In genomic region chr18:31825772-31826171, GRCh38 we compare ENCODE assay signal across 30 cellular contexts.
DNase-seq lines count a peak whose midpoint lies in the region; ATAC-seq and TF ChIP-seq lines count a peak whose summit lies in the region.
"Had no signal": no experiment of that assay in that cellular context is flagged by ENCODE, and none has a peak within 500 bp of the region (broad histone marks: within the 10 kb centered on the region; RNA-seq: fewer than 3 reads in every experiment).

No MANE protein-coding gene starts in this region.

- ATAC-seq in HG02798 (IDR thresholded peaks at IDR 0.05; ENCODE audit: poor library complexity, unreplicated experiment): peak; percentile 56
- peak; percentile 71 for ATAC-seq in stimulated activated memory B cell treated with anti-CD40 and anti-IgM and Interleukin-4, amounts not matched to agents 10 μg/mL and 1 μg/mL and 100 μg/mL, for 72 hours
- ATAC-seq in stimulated activated effector memory CD8-positive, alpha-beta T cell treated with anti-CD3 and anti-CD28 coated beads, Interleukin-12 subunit alpha, Interleukin-12 subunit beta, amount 100 ng/mL, for 72 hours: no peak
- ATAC-seq in HG03457 (IDR thresholded peaks at IDR 0.05; ENCODE audit: unreplicated experiment): no peak
- ATAC-seq in GM21526 (IDR thresholded peaks at IDR 0.05; ENCODE audit: low FRiP score, unreplicated experiment): no peak
- ATAC-seq: activated CD4-positive, CD25-positive, alpha-beta regulatory T cell treated with anti-CD3 and anti-CD28 coated beads, Interleukin-2, amount 50 U/mL, for 24 hours; effector memory CD8-positive, alpha-beta T cell; naive thymus-derived CD8-positive, alpha-beta T cell had no signal

- H3K36me3 ChIP-seq in OCI-LY3 (replicated peaks; ENCODE audit: low read depth, low read length) (peaks cover 23% of the 10 kb centered on the region), iPS-15b (ENCODE audit: control insufficient read depth, insufficient read depth, low read length) (no peaks in the 10 kb centered on the region)
- H3K36me3 ChIP-seq: SJCRH30, uterus had no signal

- H3K4me3 Mint-ChIP-seq in stimulated activated memory B cell treated with anti-CD40 and anti-IgM and Interleukin-4, amounts not matched to agents 10 μg/mL and 1 μg/mL and 100 μg/mL, for 72 hours: no peak overlapping the region
- H3K4me3 Mint-ChIP-seq in stimulated activated effector memory CD8-positive, alpha-beta T cell treated with anti-CD3 and anti-CD28 coated beads, Interleukin-12 subunit alpha, Interleukin-12 subunit beta, amount 100 ng/mL, for 72 hours: no peak overlapping the region
- H3K4me3 Mint-ChIP-seq: activated naive CD8-positive, alpha-beta T cell; effector memory CD8-positive, alpha-beta T cell; naive thymus-derived CD8-positive, alpha-beta T cell had no signal

- no peak overlapping the region for H3K27ac ChIP-seq in OCI-LY3 (ENCODE audit: low read length)
- H3K27ac ChIP-seq: C4-2B, psoas muscle, sigmoid colon, SJCRH30, thoracic aorta, uterus had no signal

- no peaks in the 10 kb centered on the region for H3K9me3 ChIP-seq in OCI-LY3 (ENCODE audit: insufficient read depth, low read length)
- H3K9me3 ChIP-seq in iPS-15b (ENCODE audit: control insufficient read depth, insufficient read depth, low read length): no peaks in the 10 kb centered on the region
- H3K9me3 ChIP-seq: psoas muscle, sigmoid colon, SJCRH30, thoracic aorta, uterus had no signal

- H3K4me3 ChIP-seq in OCI-LY3 (ENCODE audit: low read length) (no peak overlapping the region), iPS-15b (ENCODE audit: low read depth, low read length) (peak overlapping the region; percentile 28)
- H3K4me3 ChIP-seq: psoas muscle, sigmoid colon, SJCRH30, thoracic aorta, uterus had no signal

- H3K4me2 ChIP-seq in OCI-LY3 (ENCODE audit: low read length): peak overlapping the region; percentile 15; the same call in 1 of the 2 replicates

- H4K20me1 ChIP-seq in OCI-LY3 (ENCODE audit: insufficient read depth, low read length): no peaks in the 10 kb centered on the region

- H3K4me1 Mint-ChIP-seq in stimulated activated memory B cell treated with anti-CD40 and anti-IgM and Interleukin-4, amounts not matched to agents 10 μg/mL and 1 μg/mL and 100 μg/mL, for 72 hours: peaks cover 23% of the 10 kb centered on the region
- no peaks in the 10 kb centered on the region for H3K4me1 Mint-ChIP-seq in stimulated activated effector memory CD8-positive, alpha-beta T cell treated with anti-CD3 and anti-CD28 coated beads, Interleukin-12 subunit alpha, Interleukin-12 subunit beta, amount 100 ng/mL, for 72 hours

- H3K9ac ChIP-seq in OCI-LY3 (ENCODE audit: low read length) (no peak overlapping the region), iPS-15b (ENCODE audit: low read depth, low read length) (peak overlapping the region; percentile 28)

- DNase-seq in stimulated activated effector memory CD8-positive, alpha-beta T cell treated with anti-CD3 and anti-CD28 coated beads, Interleukin-12 subunit alpha, Interleukin-12 subunit beta, amount 100 ng/mL, for 72 hours (ENCODE audit: low spot score in 2 of 2): no peak
- DNase-seq: activated T-cell treated with anti-CD3 and anti-CD28 coated beads for 4 hours; cortex of kidney; DMS79; effector memory CD8-positive, alpha-beta T cell; foreskin fibroblast; GOT3; head of caudate nucleus; kidney; naive thymus-derived CD8-positive, alpha-beta T cell; NCI-H2081; NCI-H510A treated with DMSO at 0.1 percent for 48 hours; occipital lobe; psoas muscle; sigmoid colon; SJCRH30; stimulated activated CD4-positive, alpha-beta T cell treated with anti-CD3 and anti-CD28 coated beads, Interleukin-4, amount 100 ng/mL, for 24 hours; stimulated activated naive CD4-positive, alpha-beta T cell; T-helper 1 cell; uterus had no signal

- H3K27me3 Mint-ChIP-seq in stimulated activated memory B cell treated with anti-CD40 and anti-IgM and Interleukin-4, amounts not matched to agents 10 μg/mL and 1 μg/mL and 100 μg/mL, for 72 hours: no peaks in the 10 kb centered on the region
- H3K27me3 Mint-ChIP-seq: activated naive CD8-positive, alpha-beta T cell; effector memory CD8-positive, alpha-beta T cell; naive thymus-derived CD8-positive, alpha-beta T cell had no signal

- H3K4me1 ChIP-seq in OCI-LY3 (ENCODE audit: low read length) (peaks cover 24% of the 10 kb centered on the region), iPS-15b (ENCODE audit: control insufficient read depth, insufficient read depth, low read length) (peaks cover 17% of the 10 kb centered on the region)
- H3K4me1 ChIP-seq: psoas muscle, sigmoid colon, SJCRH30, uterus had no signal

- H3K27ac Mint-ChIP-seq in stimulated activated memory B cell treated with anti-CD40 and anti-IgM and Interleukin-4, amounts not matched to agents 10 μg/mL and 1 μg/mL and 100 μg/mL, for 72 hours: peak overlapping the region; percentile 5
- no peak overlapping the region for H3K27ac Mint-ChIP-seq in stimulated activated effector memory CD8-positive, alpha-beta T cell treated with anti-CD3 and anti-CD28 coated beads, Interleukin-12 subunit alpha, Interleukin-12 subunit beta, amount 100 ng/mL, for 72 hours
- H3K27ac Mint-ChIP-seq: activated naive CD8-positive, alpha-beta T cell had no signal

- TF ChIP-seq CTCF in OCI-LY3 (IDR thresholded peaks at IDR 0.05; ENCODE audit: low read depth, low read length): no peak

- H3K36me3 Mint-ChIP-seq in stimulated activated memory B cell treated with anti-CD40 and anti-IgM and Interleukin-4, amounts not matched to agents 10 μg/mL and 1 μg/mL and 100 μg/mL, for 72 hours: peaks cover 42% of the 10 kb centered on the region
- H3K36me3 Mint-ChIP-seq in stimulated activated effector memory CD8-positive, alpha-beta T cell treated with anti-CD3 and anti-CD28 coated beads, Interleukin-12 subunit alpha, Interleukin-12 subunit beta, amount 100 ng/mL, for 72 hours: peaks cover 23% of the 10 kb centered on the region

- peaks cover 9% of the 10 kb centered on the region for H3K9me3 Mint-ChIP-seq in stimulated activated memory B cell treated with anti-CD40 and anti-IgM and Interleukin-4, amounts not matched to agents 10 μg/mL and 1 μg/mL and 100 μg/mL, for 72 hours
- H3K9me3 Mint-ChIP-seq in stimulated activated effector memory CD8-positive, alpha-beta T cell treated with anti-CD3 and anti-CD28 coated beads, Interleukin-12 subunit alpha, Interleukin-12 subunit beta, amount 100 ng/mL, for 72 hours: no peaks in the 10 kb centered on the region
- H3K9me3 Mint-ChIP-seq: effector memory CD8-positive, alpha-beta T cell had no signal

- H3K27me3 ChIP-seq in OCI-LY3 (ENCODE audit: low read depth, low read length) (no peaks in the 10 kb centered on the region), iPS-15b (ENCODE audit: control insufficient read depth, insufficient read depth, low read length) (no peaks in the 10 kb centered on the region)
- H3K27me3 ChIP-seq: sigmoid colon, SJCRH30, uterus had no signal

- no peak overlapping the region for H2AFZ ChIP-seq in OCI-LY3 (ENCODE audit: low read depth, low read length)

- H3K79me2 ChIP-seq in OCI-LY3 (ENCODE audit: low read length): no peaks in the 10 kb centered on the region

Comparison
In these comparisons a context has a peak if more than half of its experiments do, and no peak if none do; other contexts are left out.
1. ATAC-seq: peak in HG02798 (single experiment) and stimulated activated memory B cell treated with anti-CD40 and anti-IgM and Interleukin-4, amounts not matched to agents 10 μg/mL and 1 μg/mL and 100 μg/mL, for 72 hours (single experiment); none in stimulated activated effector memory CD8-positive, alpha-beta T cell treated with anti-CD3 and anti-CD28 coated beads, Interleukin-12 subunit alpha, Interleukin-12 subunit beta, amount 100 ng/mL, for 72 hours (single experiment), HG03457 (single experiment) and GM21526 (single experiment).